Comparison of ENCODE assay signal across 8 cellular contexts in the genomic region with DNA sequence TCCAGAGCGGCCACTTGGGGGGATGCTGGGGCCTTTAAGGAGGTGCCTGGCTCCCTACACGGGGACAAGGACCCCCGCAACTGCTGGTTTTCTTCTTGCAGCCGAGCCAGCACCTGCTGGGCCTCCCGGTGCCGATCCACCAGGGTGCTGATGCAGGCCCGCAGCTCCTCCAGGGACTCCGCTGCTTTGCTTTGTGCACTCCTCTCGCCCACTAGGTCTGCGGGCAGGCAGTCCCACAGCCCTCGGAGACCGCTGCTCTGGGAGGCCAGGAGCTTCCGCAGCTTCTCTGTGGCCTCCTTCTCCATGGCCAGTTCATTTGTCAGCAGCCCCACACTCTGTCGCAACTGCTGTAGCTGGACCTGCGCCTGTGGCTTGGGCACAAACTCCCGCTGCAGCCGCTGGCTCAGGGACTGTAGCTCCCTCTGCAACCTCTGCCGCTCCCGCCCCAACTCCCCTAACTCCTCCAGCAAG. TPM values are rescaled to one million over a fixed set of nuclear protein-coding genes. Genes with fewer than 3 reads are reported as not detected.
DNase-seq lines count a peak whose midpoint lies in the region; FAIRE-seq and TF ChIP-seq lines count a peak whose summit lies in the region.

No MANE protein-coding gene starts in this region.

- H3K4me1 Mint-ChIP-seq in activated naive CD4-positive, alpha-beta T cell treated with anti-CD3 and anti-CD28 coated beads for 36 hours (ENCODE audit: low read depth), result peaks cover 14% of the 10 kb centered on the region

- H3K9me1 ChIP-seq in endothelial cell of umbilical vein (replicated peaks; ENCODE audit: control insufficient read depth, extremely low read depth, insufficient read depth, low read length), result no peaks in the 10 kb centered on the region

- H3K9ac ChIP-seq in endothelial cell of umbilical vein (replicated peaks; ENCODE audit: extremely low read depth, insufficient read depth, low read length), result no peak overlapping the region
- H3K9ac ChIP-seq in mucosa of stomach (ENCODE audit: low read length), result peak overlapping the region; percentile 64

- no peak for TF ChIP-seq POLR2A in endothelial cell of umbilical vein (IDR thresholded peaks at IDR 0.05; ENCODE audit: low read depth, low read length)
- TF ChIP-seq POLR2A in GM12892 (IDR thresholded peaks at IDR 0.05; ENCODE audit: low read depth, low read length), result no peak

- H3F3A ChIP-seq in PC-9 (ENCODE audit: insufficient read depth, low read depth), result peaks cover 3% of the 10 kb centered on the region; the same call in 1 of the 2 replicates

- H4K20me1 ChIP-seq in endothelial cell of umbilical vein (replicated peaks; ENCODE audit: control insufficient read depth, extremely low read depth, insufficient read depth, low read length), result no peaks in the 10 kb centered on the region
- no peaks in the 10 kb centered on the region for H4K20me1 ChIP-seq in PC-9 (ENCODE audit: insufficient read depth)

- no peaks in the 10 kb centered on the region for H3K36me3 Mint-ChIP-seq in activated naive CD4-positive, alpha-beta T cell treated with anti-CD3 and anti-CD28 coated beads for 36 hours (ENCODE audit: low read depth)

- H3K79me2 ChIP-seq in endothelial cell of umbilical vein (ENCODE audit: control insufficient read depth, insufficient read depth, low read length) (no peaks in the 10 kb centered on the region), PC-9 (ENCODE audit: low read depth) (no peaks in the 10 kb centered on the region)

- CTCF ChIA-PET in activated naive CD4-positive, alpha-beta T cell treated with anti-CD3 and anti-CD28 coated beads for 36 hours (lab: Charles Lee), result interaction anchor here (0.5 to 3.4 kb wide), 10 partner anchors 8 to 135 kb away, joined by 3 to 37 read pairs (median 3); partner anchors contain the start of genes ANKRD35 and NUDT17
- CTCF ChIA-PET in endothelial cell of umbilical vein (lab: Charles Lee) (interaction anchor here (0.9 to 3.0 kb wide), 8 partner anchors 8 to 37 kb away, joined by 3 to 22 read pairs (median 10); partner anchors contain the start of genes ANKRD35, ITGA10, NUDT17 and PIAS3), PC-9 (lab: Charles Lee) (no interaction called here)

- no peak for TF ChIP-seq CTCF in endothelial cell of umbilical vein (IDR thresholded peaks at IDR 0.05; ENCODE audit: extremely low read depth in 1 of 2, insufficient read depth in 1 of 2, low read depth in 1 of 2, low read length in 2 of 2)
- TF ChIP-seq CTCF in PC-9 (conservative IDR thresholded peaks at IDR 0.05), result no peak

- 21% methylated on average over 19 of the region's 19 CpGs for WGBS in urinary bladder

- BruUV-seq in endothelial cell of umbilical vein (replicated peaks; lab: Mats Ljungman, UMichigan) (no TSS peak), PC-9 (replicated peaks; lab: Mats Ljungman, UMichigan) (no TSS peak)

- H3K36me3 ChIP-seq in endothelial cell of umbilical vein (ENCODE audit: control insufficient read depth in 2 of 2, extremely low read depth in 1 of 2, insufficient read depth in 2 of 2, low read length in 2 of 2), result no peaks in the 10 kb centered on the region
- H3K36me3 ChIP-seq in mucosa of stomach (ENCODE audit: control insufficient read depth, insufficient read depth, low read length), result no peaks in the 10 kb centered on the region
- no peaks in the 10 kb centered on the region for H3K36me3 ChIP-seq in urinary bladder (ENCODE audit: insufficient read depth)
- H3K36me3 ChIP-seq in PC-9 (ENCODE audit: low read depth), result no peaks in the 10 kb centered on the region

- no peaks in the 10 kb centered on the region for H3K9me3 Mint-ChIP-seq in activated naive CD4-positive, alpha-beta T cell treated with anti-CD3 and anti-CD28 coated beads for 36 hours

- dilution Hi-C loops in endothelial cell of umbilical vein (cut with MboI; ENCODE audit: extremely low pct_ligation_motif_present, low sequenced_read_pairs), result no loop called here

- H3K4me3 Mint-ChIP-seq in activated naive CD4-positive, alpha-beta T cell treated with anti-CD3 and anti-CD28 coated beads for 36 hours, result peak overlapping the region; percentile 63

- POLR2A ChIA-PET in endothelial cell of umbilical vein (lab: Charles Lee), result no interaction called here
- POLR2A ChIA-PET in PC-9 (lab: Charles Lee; ENCODE audit: unreplicated experiment), result no interaction called here

- H3K4me1 ChIP-seq in endothelial cell of umbilical vein (ENCODE audit: control insufficient read depth, extremely low read depth, insufficient read depth, low read length) (peaks cover 8% of the 10 kb centered on the region), mucosa of stomach (ENCODE audit: control insufficient read depth, insufficient read depth, low read length) (peaks cover 7% of the 10 kb centered on the region), urinary bladder (ENCODE audit: insufficient read depth) (no peaks in the 10 kb centered on the region), PC-9 (replicated peaks; ENCODE audit: insufficient read depth) (peaks cover 13% of the 10 kb centered on the region)

- DNase-seq in activated naive CD4-positive, alpha-beta T cell treated with anti-CD3 and anti-CD28 coated beads for 36 hours, result no peak
- DNase-seq in activated naive CD4-positive, alpha-beta T cell treated with anti-CD3 and anti-CD28 coated beads, Interleukin-2, amount 50 U/mL, for 16 hours, result no peak
- DNase-seq in endothelial cell of umbilical vein (ENCODE audit: low read depth, low spot score) (no peak), PC-9 (no peak), DMS153 treated with DMSO at 0.1 percent for 48 hours (lab: John Stamatoyannopoulos, UW; ENCODE audit: unreplicated experiment) (no peak), GM12892 (ENCODE audit: insufficient read length) (no peak)

- peaks cover 4% of the 10 kb centered on the region for H3K27me3 Mint-ChIP-seq in activated naive CD4-positive, alpha-beta T cell treated with anti-CD3 and anti-CD28 coated beads for 36 hours (ENCODE audit: low read depth)

- H3K27me3 ChIP-seq in endothelial cell of umbilical vein (ENCODE audit: control insufficient read depth in 2 of 2, insufficient read depth in 2 of 2, low read length in 2 of 2) (peaks cover 0 to 3% of the 10 kb centered on the region in 2 experiments), mucosa of stomach (ENCODE audit: control insufficient read depth, insufficient read depth, low read length) (no peaks in the 10 kb centered on the region), PC-9 (ENCODE audit: insufficient read depth, low read depth) (no peaks in the 10 kb centered on the region)

- no peak overlapping the region for H3K4me3 ChIP-seq in endothelial cell of umbilical vein (replicated peaks in 1 of 3; ENCODE audit: insufficient read depth in 1 of 3, low read depth in 1 of 3, low read length in 3 of 3)
- no peak overlapping the region for H3K4me3 ChIP-seq in mucosa of stomach (ENCODE audit: low read length)
- H3K4me3 ChIP-seq in urinary bladder (ENCODE audit: low read depth, low read length), result peak overlapping the region; percentile 50
- no peak overlapping the region for H3K4me3 ChIP-seq in PC-9

- H3K9me3 ChIP-seq in endothelial cell of umbilical vein (replicated peaks; ENCODE audit: control insufficient read depth, insufficient read depth, low read length), result no peaks in the 10 kb centered on the region
- no peaks in the 10 kb centered on the region for H3K9me3 ChIP-seq in mucosa of stomach (ENCODE audit: control insufficient read depth, low read length)
- no peaks in the 10 kb centered on the region for H3K9me3 ChIP-seq in PC-9 (ENCODE audit: insufficient read depth, low read depth)

- peak overlapping the region; percentile 40 for H3K4me2 ChIP-seq in endothelial cell of umbilical vein (ENCODE audit: insufficient read depth, low read length)
- H3K4me2 ChIP-seq in PC-9, result no peak overlapping the region

- H2AFZ ChIP-seq in endothelial cell of umbilical vein (ENCODE audit: low read depth, low read length) (peak overlapping the region; percentile 99), PC-9 (no peak overlapping the region)

- 0 out of 2 replicates have a peak, but pooled peaks cover 2% of the 10 kb centered on the region for H3K9me2 ChIP-seq in PC-9 (ENCODE audit: insufficient read depth)

- no peak overlapping the region for H3K27ac Mint-ChIP-seq in activated naive CD4-positive, alpha-beta T cell treated with anti-CD3 and anti-CD28 coated beads for 36 hours

- intact Hi-C loops in activated naive CD4-positive, alpha-beta T cell treated with anti-CD3 and anti-CD28 coated beads for 36 hours (cut with micrococcal nuclease), result loop anchor here (1.0 kb wide), 2 partner anchors 9 to 13 kb away; partner anchors contain the start of gene PIAS3
- intact Hi-C loops in endothelial cell of umbilical vein (cut with micrococcal nuclease), result no loop called here
- intact Hi-C loops in PC-9 (cut with micrococcal nuclease; ENCODE audit: unreplicated experiment), result no loop called here

- FAIRE-seq in endothelial cell of umbilical vein (lab: Jason Lieb, UNC) (no peak), GM12892 (lab: Jason Lieb, UNC) (no peak)

- H3K27ac ChIP-seq in endothelial cell of umbilical vein (ENCODE audit: insufficient read depth, low read depth, low read length), result no peak overlapping the region
- peak overlapping the region; percentile 54 for H3K27ac ChIP-seq in urinary bladder (ENCODE audit: low read depth)
- H3K27ac ChIP-seq in PC-9, result no peak overlapping the region

RNA-seq across cellular contexts. Expression of gene ANKRD35, which starts 13.2 kb away (rescaled TPM):
- total RNA-seq in activated naive CD4-positive, alpha-beta T cell treated with anti-CD3 and anti-CD28 coated beads for 36 hours, result under 1 TPM; 0.19 to 0.20 TPM
- total RNA-seq in endothelial cell of umbilical vein (0.14 and 0.20 TPM in 2 replicates), urinary bladder (2.2 TPM), PC-9 (2021) (0.78 and 1.2 TPM in 2 replicates)
- polyA plus RNA-seq in endothelial cell of umbilical vein (0.10 and 0.15 TPM in 2 replicates), urinary bladder (13.2 TPM)
- 0.13 TPM in 2 replicates for polyA plus RNA-seq in endothelial cell of umbilical vein (2011; cell fraction: cytosol; rRNA removed)
- polyA plus RNA-seq in endothelial cell of umbilical vein (2011; cell fraction: nucleus; rRNA removed), result 0.21 and 0.45 TPM in 2 replicates
- polyA plus RNA-seq in endothelial cell of umbilical vein (2012), result 0.20 and 0.35 TPM in 2 replicates
- 0.19 TPM in 1 of 2 replicates, not detected in the other for polyA minus RNA-seq in endothelial cell of umbilical vein
- not detected for polyA minus RNA-seq in endothelial cell of umbilical vein (2011; cell fraction: cytosol; rRNA and poly(A)+ RNA removed)
- polyA minus RNA-seq in endothelial cell of umbilical vein (2011; cell fraction: nucleus; rRNA and poly(A)+ RNA removed), result 0.10 TPM in 1 of 2 replicates, not detected in the other
- not detected for polyA plus RNA-seq in GM12892 (2012; ENCODE audit: missing spikeins)

RNA-seq across cellular contexts. Expression of gene PIAS3, which starts 13.6 kb away (rescaled TPM):
- total RNA-seq in activated naive CD4-positive, alpha-beta T cell treated with anti-CD3 and anti-CD28 coated beads for 36 hours, result 10 to 100 TPM; 19.1 to 19.6 TPM
- total RNA-seq in endothelial cell of umbilical vein (50.1 and 53.3 TPM in 2 replicates), urinary bladder (27.0 TPM), PC-9 (2021) (44.3 and 57.8 TPM in 2 replicates)
- polyA plus RNA-seq in endothelial cell of umbilical vein (69.9 and 71.8 TPM in 2 replicates), urinary bladder (48.1 TPM)
- 37.9 and 42.4 TPM in 2 replicates for polyA plus RNA-seq in endothelial cell of umbilical vein (2011; cell fraction: cytosol; rRNA removed)
- 129 and 162 TPM in 2 replicates for polyA plus RNA-seq in endothelial cell of umbilical vein (2011; cell fraction: nucleus; rRNA removed)
- 45.0 and 49.8 TPM in 2 replicates for polyA plus RNA-seq in endothelial cell of umbilical vein (2012)
- 42.6 and 44.0 TPM in 2 replicates for polyA minus RNA-seq in endothelial cell of umbilical vein
- 8.5 TPM for polyA minus RNA-seq in endothelial cell of umbilical vein (2011; cell fraction: cytosol; rRNA and poly(A)+ RNA removed)
- 36.0 and 38.8 TPM in 2 replicates for polyA minus RNA-seq in endothelial cell of umbilical vein (2011; cell fraction: nucleus; rRNA and poly(A)+ RNA removed)
- polyA plus RNA-seq in GM12892 (2012; ENCODE audit: missing spikeins), result 9.8 TPM

RNA-seq across cellular contexts. Expression of gene NUDT17, which starts 27.0 kb away (rescaled TPM):
- total RNA-seq in activated naive CD4-positive, alpha-beta T cell treated with anti-CD3 and anti-CD28 coated beads for 36 hours, result 1 to 10 TPM; 3.2 to 3.4 TPM
- total RNA-seq in endothelial cell of umbilical vein (3.6 and 5.1 TPM in 2 replicates), urinary bladder (5.9 TPM), PC-9 (2021) (1.0 and 1.5 TPM in 2 replicates)
- polyA plus RNA-seq in endothelial cell of umbilical vein (9.0 TPM in 2 replicates), urinary bladder (5.0 TPM)
- polyA plus RNA-seq in endothelial cell of umbilical vein (2011; cell fraction: cytosol; rRNA removed), result 6.9 and 7.0 TPM in 2 replicates
- 16.4 and 17.0 TPM in 2 replicates for polyA plus RNA-seq in endothelial cell of umbilical vein (2011; cell fraction: nucleus; rRNA removed)
- polyA plus RNA-seq in endothelial cell of umbilical vein (2012), result 4.5 TPM in 2 replicates
- polyA minus RNA-seq in endothelial cell of umbilical vein, result 3.9 and 4.0 TPM in 2 replicates
- polyA minus RNA-seq in endothelial cell of umbilical vein (2011; cell fraction: cytosol; rRNA and poly(A)+ RNA removed), result not detected
- polyA minus RNA-seq in endothelial cell of umbilical vein (2011; cell fraction: nucleus; rRNA and poly(A)+ RNA removed), result 2.5 and 2.6 TPM in 2 replicates
- 2.7 TPM for polyA plus RNA-seq in GM12892 (2012; ENCODE audit: missing spikeins)

RNA-seq across cellular contexts. Expression of gene ITGA10, which starts 37.4 kb away (rescaled TPM):
- under 1 TPM; 0.41 to 0.54 TPM for total RNA-seq in activated naive CD4-positive, alpha-beta T cell treated with anti-CD3 and anti-CD28 coated beads for 36 hours
- total RNA-seq in endothelial cell of umbilical vein (39.8 and 58.6 TPM in 2 replicates), urinary bladder (3.5 TPM), PC-9 (2021) (0.33 and 0.88 TPM in 2 replicates)
- polyA plus RNA-seq in endothelial cell of umbilical vein (16.9 and 20.6 TPM in 2 replicates), urinary bladder (6.2 TPM)
- polyA plus RNA-seq in endothelial cell of umbilical vein (2011; cell fraction: cytosol; rRNA removed), result 7.7 and 12.9 TPM in 2 replicates
- polyA plus RNA-seq in endothelial cell of umbilical vein (2011; cell fraction: nucleus; rRNA removed), result 117 and 135 TPM in 2 replicates
- polyA plus RNA-seq in endothelial cell of umbilical vein (2012), result 10.1 and 11.1 TPM in 2 replicates
- polyA minus RNA-seq in endothelial cell of umbilical vein, result 32.6 and 44.7 TPM in 2 replicates
- not detected for polyA minus RNA-seq in endothelial cell of umbilical vein (2011; cell fraction: cytosol; rRNA and poly(A)+ RNA removed)
- polyA minus RNA-seq in endothelial cell of umbilical vein (2011; cell fraction: nucleus; rRNA and poly(A)+ RNA removed), result 23.9 and 25.9 TPM in 2 replicates
- polyA plus RNA-seq in GM12892 (2012; ENCODE audit: missing spikeins), result 0.95 TPM

RNA-seq across cellular contexts. Expression of gene PEX11B, which starts 46.1 kb away (rescaled TPM):
- 10 to 100 TPM; 18.0 to 19.0 TPM for total RNA-seq in activated naive CD4-positive, alpha-beta T cell treated with anti-CD3 and anti-CD28 coated beads for 36 hours
- total RNA-seq in endothelial cell of umbilical vein (29.0 and 30.5 TPM in 2 replicates), urinary bladder (26.4 TPM), PC-9 (2021) (19.7 and 19.8 TPM in 2 replicates)
- polyA plus RNA-seq in endothelial cell of umbilical vein (39.7 and 42.5 TPM in 2 replicates), urinary bladder (29.9 TPM)
- 32.6 and 33.1 TPM in 2 replicates for polyA plus RNA-seq in endothelial cell of umbilical vein (2011; cell fraction: cytosol; rRNA removed)
- 27.8 and 28.7 TPM in 2 replicates for polyA plus RNA-seq in endothelial cell of umbilical vein (2011; cell fraction: nucleus; rRNA removed)
- polyA plus RNA-seq in endothelial cell of umbilical vein (2012), result 29.5 and 36.6 TPM in 2 replicates
- polyA minus RNA-seq in endothelial cell of umbilical vein, result 48.9 and 62.3 TPM in 2 replicates
- polyA minus RNA-seq in endothelial cell of umbilical vein (2011; cell fraction: cytosol; rRNA and poly(A)+ RNA removed), result 11.0 TPM
- 12.6 and 18.4 TPM in 2 replicates for polyA minus RNA-seq in endothelial cell of umbilical vein (2011; cell fraction: nucleus; rRNA and poly(A)+ RNA removed)
- polyA plus RNA-seq in GM12892 (2012; ENCODE audit: missing spikeins), result 35.2 TPM
